ENCODE assay signal across 17 cellular contexts in the genomic region with DNA sequence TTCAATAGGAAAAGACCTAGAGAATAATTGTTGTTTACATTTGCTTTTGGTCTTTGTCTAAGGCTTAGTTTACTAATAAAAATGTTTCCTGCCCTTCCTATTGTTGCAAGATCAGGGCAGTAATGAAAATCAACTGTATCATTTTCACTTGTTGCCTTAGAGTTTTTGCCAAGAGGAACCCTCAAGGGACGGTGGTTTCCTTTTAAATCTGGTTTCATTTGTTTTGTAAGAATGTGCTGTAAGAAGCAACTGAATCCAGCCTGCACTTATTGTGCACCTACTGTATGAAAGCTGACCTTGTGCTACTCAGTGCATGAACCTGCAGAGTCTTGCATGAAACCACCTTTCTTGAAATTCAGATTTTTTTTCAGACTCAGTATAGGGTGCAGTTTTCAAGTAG. TPM values are rescaled to one million over a fixed set of nuclear protein-coding genes. Genes with fewer than 3 reads are reported as not detected.
DNase-seq lines count a peak whose midpoint lies in the region; ATAC-seq and TF ChIP-seq lines count a peak whose summit lies in the region.
"Had no signal": no experiment of that assay in that cellular context is flagged by ENCODE, and none has a peak within 500 bp of the region (broad histone marks: within the 10 kb centered on the region; RNA-seq: fewer than 3 reads in every experiment).

No MANE protein-coding gene starts in this region.

- no peak overlapping the region for H3K9ac ChIP-seq in PC-3 (ENCODE audit: low read length)

- H3K27ac ChIP-seq in right atrium auricular region: peak overlapping the region; percentile 95 to 98
- H3K27ac ChIP-seq in PC-3 (ENCODE audit: low read length): no peak overlapping the region
- H3K27ac ChIP-seq: SJCRH30 had no signal

- H3K4me3 ChIP-seq in right atrium auricular region (no peak overlapping the region), PC-3 (ENCODE audit: low read length) (no peak overlapping the region), fibroblast of pulmonary artery (replicated peaks; ENCODE audit: low read depth, low read length) (no peak overlapping the region)
- H3K4me3 ChIP-seq: SJCRH30 had no signal

- TF ChIP-seq CTCF in right atrium auricular region (IDR thresholded peaks at IDR 0.05) (no peak), PC-3 (conservative IDR thresholded peaks at IDR 0.05; ENCODE audit: low read depth, low read length) (no peak), fibroblast of pulmonary artery (IDR thresholded peaks at IDR 0.05; ENCODE audit: low read length, missing control alignments) (no peak)

- no peaks in the 10 kb centered on the region for H3K9me2 ChIP-seq in PC-3 (replicated peaks; ENCODE audit: low read length)

- intact Hi-C loops in Right ventricle myocardium inferior (cut with DNase I): no loop called here
- intact Hi-C loops in PC-3 (cut with micrococcal nuclease): loop anchor here (5.0 kb wide), 1 partner anchor 124 kb away; no protein-coding TSS in a partner anchor

- no TSS peak for BruUV-seq in PC-3 (replicated peaks; lab: Mats Ljungman, UMichigan)

- no peaks in the 10 kb centered on the region for H3F3A ChIP-seq in PC-3 (ENCODE audit: low read length, unreplicated experiment)

- H3K27me3 ChIP-seq in right atrium auricular region (no peaks in the 10 kb centered on the region), PC-3 (ENCODE audit: low read length) (peaks cover 53% of the 10 kb centered on the region)
- H3K27me3 ChIP-seq: SJCRH30 had no signal

- POLR2A ChIA-PET in PC-3 (lab: Charles Lee; ENCODE audit: unreplicated experiment): no interaction called here

- H3K36me3 ChIP-seq in right atrium auricular region: no peaks in the 10 kb centered on the region
- H3K36me3 ChIP-seq in PC-3 (ENCODE audit: low read depth, low read length): no peaks in the 10 kb centered on the region
- H3K36me3 ChIP-seq: SJCRH30 had no signal

- 0 out of 2 replicates have a peak, but pooled peaks cover 5% of the 10 kb centered on the region for H4K20me1 ChIP-seq in PC-3 (ENCODE audit: low read length)

- peak overlapping the region; percentile 1; the same call in 1 of the 2 replicates for H3K4me2 ChIP-seq in PC-3 (ENCODE audit: low read length)

- CTCF ChIA-PET in PC-3 (lab: Charles Lee): no interaction called here

- ATAC-seq in Right ventricle myocardium inferior (no peak), PC-3 (no peak), GM21786 (IDR thresholded peaks at IDR 0.05; ENCODE audit: unreplicated experiment) (no peak), GM21360 (IDR thresholded peaks at IDR 0.05; ENCODE audit: unreplicated experiment) (no peak)
- ATAC-seq: left lobe of liver had no signal

- H2AFZ ChIP-seq in PC-3 (ENCODE audit: low read length): no peak overlapping the region

- H3K4me1 ChIP-seq in right atrium auricular region: peaks cover 0 to 51% of the 10 kb centered on the region in 2 donors
- peaks cover 15% of the 10 kb centered on the region; the same call in 1 of the 2 replicates for H3K4me1 ChIP-seq in PC-3 (ENCODE audit: insufficient read depth, low read length)

- peaks cover 83% of the 10 kb centered on the region for H3K79me2 ChIP-seq in PC-3 (ENCODE audit: low read length)

- no peaks in the 10 kb centered on the region for H3K9me3 ChIP-seq in right atrium auricular region
- H3K9me3 ChIP-seq in PC-3 (ENCODE audit: low read length): no peaks in the 10 kb centered on the region
- H3K9me3 ChIP-seq: SJCRH30 had no signal

- DNase-seq in right atrium auricular region (ENCODE audit: low spot score): no peak
- DNase-seq in Right ventricle myocardium inferior (ENCODE audit: missing footprints): no peak
- DNase-seq in PC-3: no peak
- DNase-seq in fibroblast of pulmonary artery (ENCODE audit: low read depth): peak; percentile 68
- DNase-seq in cerebellar nuclear complex (lab: John Stamatoyannopoulos, UW): no peak
- no peak for DNase-seq in activated CD4-positive, CD25-positive, alpha-beta regulatory T cell treated with anti-CD3 and anti-CD28 coated beads, Interleukin-2, amount 50 U/mL, for 72 hours
- DNase-seq: activated CD4-positive, alpha-beta memory T cell treated with anti-CD3 and anti-CD28 coated beads for 36 hours; Calu3; cortex of kidney; GDM1; NCI-H2107; NK-92 treated with Interleukin-12 subunit alpha and Interleukin-12 subunit beta, amount 100 ng/mL, for 24 hours; SJCRH30; substantia nigra had no signal

RNA-seq across cellular contexts. Expression of a gene that starts 5.3 kb away (rescaled TPM):
- 10 to 100 TPM; 32.1 to 64.1 TPM for total RNA-seq in right atrium auricular region
- 26.3 TPM for total RNA-seq in Right ventricle myocardium inferior
- 3.8 and 15.8 TPM in 2 replicates for total RNA-seq in PC-3 (2014; rRNA removed)
